Comparison of ENCODE assay signal across 1 cellular context in genomic region chr7:131657881-131658280, GRCh38.
TF ChIP-seq lines count a peak whose summit lies in the region.

No MANE protein-coding gene starts in this region.

TF ChIP-seq in IMR-90, 13 proteins besides CTCF, POLR2A, EP300 and RAD21:
- TF ChIP-seq CEBPB (IDR thresholded peaks at IDR 0.05; ENCODE audit: low read depth, low read length) = no peak
- no peak for TF ChIP-seq FOS (IDR thresholded peaks at IDR 0.05; ENCODE audit: low read depth, low read length)
- TF ChIP-seq BHLHE40 (IDR thresholded peaks at IDR 0.05; ENCODE audit: low read depth, low read length) = no peak
- TF ChIP-seq MAZ (IDR thresholded peaks at IDR 0.05; ENCODE audit: borderline replicate concordance, low read depth, low read length) = no peak
- TF ChIP-seq NFE2L2 (IDR thresholded peaks at IDR 0.05; ENCODE audit: low read depth, low read length) = no peak
TF ChIP-seq in IMR-90: peak in this region for 0.
